Comparison of ENCODE assay signal across 13 cellular contexts in genomic region chr13:94968757-94969086, GRCh38.
A peak's percentile ranks its signal among the peaks of the same experiment; 100 is the strongest.
DNase-seq lines count a peak whose midpoint lies in the region; ATAC-seq and TF ChIP-seq lines count a peak whose summit lies in the region.
"Had no signal": no experiment of that assay in that cellular context is flagged by ENCODE, and none has a peak within 500 bp of the region (broad histone marks: within the 10 kb centered on the region; RNA-seq: fewer than 3 reads in every experiment).

No MANE protein-coding gene starts in this region.

- H3K4me1 ChIP-seq in ACC112 (ENCODE audit: control insufficient read depth, insufficient read depth, low read length, unreplicated experiment): no peaks in the 10 kb centered on the region
- H3K4me1 ChIP-seq in IMR-90 (ENCODE audit: control insufficient read depth, insufficient read depth, low read length): no peaks in the 10 kb centered on the region; the same call in 1 of the 2 replicates
- peaks cover 0 to 19% (median 11%) of the 10 kb centered on the region in 3 donors for H3K4me1 ChIP-seq in esophagus squamous epithelium
- H3K4me1 ChIP-seq: pancreas had no signal

- H2BK15ac ChIP-seq in IMR-90 (ENCODE audit: low read depth, low read length): no peak overlapping the region

- H3K4me1 Mint-ChIP-seq in nephron: peaks cover 19% of the 10 kb centered on the region

- H3K18ac ChIP-seq in IMR-90 (ENCODE audit: low read depth, low read length): no peak overlapping the region

- H4K8ac ChIP-seq in IMR-90 (ENCODE audit: low read depth in 2 of 2, low read length in 2 of 2): no peak overlapping the region

- no peaks in the 10 kb centered on the region for H3K36me3 ChIP-seq in ACC112 (ENCODE audit: insufficient read depth, low read length)
- no peaks in the 10 kb centered on the region for H3K36me3 ChIP-seq in IMR-90 (ENCODE audit: control insufficient read depth, insufficient read depth, low read length)
- H3K36me3 ChIP-seq in esophagus squamous epithelium: no peaks in the 10 kb centered on the region
- H3K36me3 ChIP-seq: pancreas, SJSA1 had no signal

- no peak for DNase-seq in IMR-90
- DNase-seq in esophagus squamous epithelium (lab: John Stamatoyannopoulos, UW): no peak
- DNase-seq in DMS114 treated with DMSO at 0.1 percent for 48 hours (lab: John Stamatoyannopoulos, UW; ENCODE audit: unreplicated experiment): no peak
- no peak for DNase-seq in ureter (ENCODE audit: low spot score)
- DNase-seq in NCI-H1048 (lab: John Stamatoyannopoulos, UW): no peak
- DNase-seq: activated CD8-positive, alpha-beta memory T cell treated with anti-CD3 and anti-CD28 coated beads for 24 hours; CD4-positive, alpha-beta memory T cell; central memory CD4-positive, alpha-beta T cell had no signal

- dilution Hi-C loops in IMR-90 (cut with HindIII; ENCODE audit: low sequenced_read_pairs, unreplicated experiment): no loop called here

- no peaks in the 10 kb centered on the region for H4K20me1 ChIP-seq in IMR-90 (ENCODE audit: insufficient read depth, low read length)

- H2BK20ac ChIP-seq in IMR-90 (ENCODE audit: low read depth, low read length): no peak overlapping the region

- no peaks in the 10 kb centered on the region for H3K79me2 ChIP-seq in ACC112 (ENCODE audit: control insufficient read depth, insufficient read depth, low read length, unreplicated experiment)

- intact Hi-C loops in IMR-90 (cut with micrococcal nuclease) (no loop called here), esophagus squamous epithelium (cut with DNase I) (no loop called here)

- no peak overlapping the region for H4K91ac ChIP-seq in IMR-90 (ENCODE audit: insufficient read depth, low read depth, low read length)

- H3K27me3 ChIP-seq in ACC112 (ENCODE audit: insufficient read depth, low read length) (peaks cover 49% of the 10 kb centered on the region), IMR-90 (ENCODE audit: control insufficient read depth, insufficient read depth, low read length) (peaks cover 53% of the 10 kb centered on the region), esophagus squamous epithelium (peaks cover 0 to 72% (median 0%) of the 10 kb centered on the region in 4 donors)

- H3K27ac Mint-ChIP-seq in nephron: peak overlapping the region; percentile 51 to 82 (median 54)
- H3K27ac Mint-ChIP-seq: CD4-positive, alpha-beta memory T cell had no signal

- H3K27ac ChIP-seq in ACC112 (ENCODE audit: low read depth, low read length) (no peak overlapping the region), IMR-90 (ENCODE audit: insufficient read depth, low read length) (no peak overlapping the region), esophagus squamous epithelium (no peak overlapping the region)
- H3K27ac ChIP-seq: pancreas, SJSA1 had no signal

- H3K27me3 Mint-ChIP-seq in nephron (ENCODE audit: low read depth): peaks cover 70% of the 10 kb centered on the region

- no TSS peak for BruUV-seq in IMR-90 (replicated peaks; lab: Mats Ljungman, UMichigan)

- H3K79me1 ChIP-seq in IMR-90 (ENCODE audit: low read depth in 1 of 2, low read length in 2 of 2): no peaks in the 10 kb centered on the region

- H2AFZ ChIP-seq in ACC112 (ENCODE audit: low read length, unreplicated experiment) (peak overlapping the region; percentile 36), IMR-90 (replicated peaks; ENCODE audit: low read length, poor library complexity) (peak overlapping the region; percentile 74)

- H3K14ac ChIP-seq in IMR-90 (replicated peaks; ENCODE audit: low read depth, low read length): no peak overlapping the region

- H3K23ac ChIP-seq in IMR-90 (ENCODE audit: low read depth, low read length): no peak overlapping the region

- no peak overlapping the region for H2BK5ac ChIP-seq in IMR-90 (ENCODE audit: low read depth, low read length, poor library complexity, severe bottlenecking)

- POLR2A ChIA-PET in IMR-90 (lab: Charles Lee; ENCODE audit: unreplicated experiment): interaction anchor here (0.6 kb wide), 1 partner anchor 186 kb away, joined by 5 read pairs; no protein-coding TSS in a partner anchor

- no peaks in the 10 kb centered on the region for H3K9me1 ChIP-seq in IMR-90 (ENCODE audit: insufficient read depth, low read length)

- H3K9me3 ChIP-seq in IMR-90 (ENCODE audit: control insufficient read depth, insufficient read depth, low read length) (no peaks in the 10 kb centered on the region), esophagus squamous epithelium (no peaks in the 10 kb centered on the region)
- H3K9me3 ChIP-seq: pancreas, SJSA1 had no signal

- CTCF ChIA-PET in IMR-90 (lab: Yijun Ruan, JAX): no interaction called here

- H3K4me2 ChIP-seq in IMR-90 (ENCODE audit: low read depth, low read length): peak overlapping the region; percentile 29

- H3K4me3 ChIP-seq in ACC112 (ENCODE audit: low read depth, low read length): peak overlapping the region; percentile 79
- no peak overlapping the region; the same call in 1 of the 2 replicates for H3K4me3 ChIP-seq in IMR-90 (ENCODE audit: insufficient read depth, low read depth, low read length)
- H3K4me3 ChIP-seq in esophagus squamous epithelium: peak overlapping the region; percentile 38 to 65 (median 49)
- H3K4me3 ChIP-seq: SJSA1 had no signal

- H3K56ac ChIP-seq in IMR-90 (ENCODE audit: extremely low read depth, insufficient read depth, low read length): no peak overlapping the region

- TF ChIP-seq POLR2A in IMR-90 (IDR thresholded peaks at IDR 0.05; ENCODE audit: low read depth, low read length) (no peak), esophagus squamous epithelium (IDR thresholded peaks at IDR 0.05) (no peak)

- no CpG with 5 or more reads among the region's 7 CpGs for WGBS in IMR-90 (ENCODE audit: extremely low coverage in 2 of 2, insufficient read length in 1 of 2), 2 experiments
- WGBS in esophagus squamous epithelium, 2 donors: 0 to 11% methylated on average over 2 to 7 of the region's 7 CpGs

- H4K5ac ChIP-seq in IMR-90 (ENCODE audit: low read depth, low read length): no peak overlapping the region

- in situ Hi-C loops in IMR-90 (cut with MboI; ENCODE audit: low sequenced_read_pairs): no loop called here

- H2AK5ac ChIP-seq in IMR-90 (ENCODE audit: low read depth, low read length): no peak overlapping the region

- no peaks in the 10 kb centered on the region for H3K36me3 Mint-ChIP-seq in nephron (ENCODE audit: low read depth)
- H3K36me3 Mint-ChIP-seq: CD4-positive, alpha-beta memory T cell had no signal

- no peak overlapping the region for H3K4ac ChIP-seq in IMR-90 (ENCODE audit: low read depth, low read length)

- H2BK120ac ChIP-seq in IMR-90 (ENCODE audit: low read depth, low read length): no peak overlapping the region

- TF ChIP-seq CTCF in IMR-90 (conservative IDR thresholded peaks at IDR 0.05; ENCODE audit: low read depth, low read length) (no peak), esophagus squamous epithelium (IDR thresholded peaks at IDR 0.05) (no peak), nephron (IDR thresholded peaks at IDR 0.05; ENCODE audit: unreplicated experiment in 3 of 3) (no peak)

- H3K9ac ChIP-seq in IMR-90 (ENCODE audit: low read depth, low read length): no peak overlapping the region

- TF ChIP-seq RAD21 in IMR-90 (IDR thresholded peaks at IDR 0.05; ENCODE audit: low read length): no peak

- H2AK9ac ChIP-seq in IMR-90 (replicated peaks; ENCODE audit: low read depth, low read length, poor library complexity): no peak overlapping the region

- H3K9me3 Mint-ChIP-seq in nephron: no peaks in the 10 kb centered on the region
- H3K9me3 Mint-ChIP-seq: CD4-positive, alpha-beta memory T cell had no signal

- ATAC-seq in IMR-90 (ENCODE audit: low read depth) (no peak; the same call in 1 of the 2 replicates), GM19035 (IDR thresholded peaks at IDR 0.05; ENCODE audit: unreplicated experiment) (no peak)

- peak overlapping the region; percentile 80 to 84 (median 84) for H3K4me3 Mint-ChIP-seq in nephron

TF ChIP-seq in IMR-90, 13 proteins besides CTCF, POLR2A, EP300 and RAD21:
- TF ChIP-seq SMC3 (IDR thresholded peaks at IDR 0.05; ENCODE audit: low read depth, low read length) (no peak), MXI1 (IDR thresholded peaks at IDR 0.05; ENCODE audit: borderline replicate concordance, low read depth, low read length) (no peak), MAZ (IDR thresholded peaks at IDR 0.05; ENCODE audit: borderline replicate concordance, low read depth, low read length) (no peak), MAFK (IDR thresholded peaks at IDR 0.05; ENCODE audit: low read depth, low read length) (no peak)
